ENCODE assay signal across 7 cellular contexts in the genomic region with DNA sequence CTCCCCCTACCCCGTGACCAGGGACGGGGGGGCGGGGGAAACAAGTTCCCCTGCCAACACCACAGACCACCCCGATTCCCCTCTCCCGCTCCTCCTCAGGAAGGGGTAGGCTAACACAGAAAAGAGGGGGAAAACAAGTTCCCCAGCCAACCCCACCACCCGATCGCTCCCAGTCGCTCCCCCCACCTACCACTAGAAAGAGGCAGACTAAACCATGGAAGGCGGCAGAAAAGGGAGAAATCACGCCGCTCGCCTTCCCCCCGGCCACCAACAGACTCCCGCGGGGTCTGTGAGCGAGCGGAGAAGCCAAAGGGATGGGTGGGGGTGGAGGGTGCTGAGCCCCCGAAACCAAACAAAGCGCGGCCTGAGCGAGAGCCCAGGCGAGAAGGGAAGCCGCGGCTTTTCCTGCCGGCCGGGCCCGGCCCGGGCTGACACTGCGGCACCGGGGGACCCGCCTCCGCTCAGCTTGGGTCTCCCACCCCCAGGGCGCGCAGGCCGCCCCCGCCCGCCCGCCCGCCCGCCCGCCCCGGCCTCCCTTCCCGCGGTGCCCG. TPM values are rescaled to one million over a fixed set of nuclear protein-coding genes. Genes with fewer than 3 reads are reported as not detected.
DNase-seq lines count a peak whose midpoint lies in the region; ATAC-seq, FAIRE-seq and TF ChIP-seq lines count a peak whose summit lies in the region.

No MANE protein-coding gene starts in this region.

- ATAC-seq in HG02642 (IDR thresholded peaks at IDR 0.05; ENCODE audit: poor library complexity, unreplicated experiment) (peak; percentile 13), HepG2 (peak; percentile 23), GM18909 (IDR thresholded peaks at IDR 0.05; ENCODE audit: poor library complexity, unreplicated experiment) (no peak)
- ATAC-seq in stimulated activated naive B cell treated with anti-CD40 and anti-IgM and Interleukin-4, amounts not matched to agents 10 μg/mL and 1 μg/mL and 100 μg/mL, for 72 hours (replicated peaks), result peak in 1 of 2 donors; percentile 4

- H3K27me3 Mint-ChIP-seq in stimulated activated naive B cell treated with anti-CD40 and anti-IgM and Interleukin-4, amounts not matched to agents 10 μg/mL and 1 μg/mL and 100 μg/mL, for 72 hours, result no peaks in the 10 kb centered on the region

- TF ChIP-seq POLR2A in HepG2 (IDR thresholded peaks at IDR 0.05; ENCODE audit: insufficient read depth in 1 of 2, low read depth in 2 of 2, low read length in 2 of 2), result peak in 1 of 2 experiments; percentile 17; a peak in 2 of 4 replicates

- DNase-seq in GM12865 (ENCODE audit: low read depth) (no peak), T-helper 2 cell (peak in 3 of 5 experiments; percentile 5 to 32 (median 16)), choroid plexus epithelial cell (ENCODE audit: low read depth) (peak; percentile 24), HepG2 (ENCODE audit: low spot score) (peak; percentile 19)
- DNase-seq in stimulated activated naive B cell treated with anti-CD40 and anti-IgM and Interleukin-4, amounts not matched to agents 10 μg/mL and 1 μg/mL and 100 μg/mL, for 72 hours, result no peak

- H3K36me3 ChIP-seq in HepG2 (replicated peaks in 1 of 2; ENCODE audit: control insufficient read depth in 1 of 2, insufficient read depth in 2 of 2, low read length in 2 of 2), result no peaks in the 10 kb centered on the region

- peak overlapping the region; percentile 76 for H3K4me2 ChIP-seq in HepG2 (ENCODE audit: low read depth, low read length)

- H3K36me3 Mint-ChIP-seq in stimulated activated naive B cell treated with anti-CD40 and anti-IgM and Interleukin-4, amounts not matched to agents 10 μg/mL and 1 μg/mL and 100 μg/mL, for 72 hours, result peaks cover 4 to 11% of the 10 kb centered on the region in 2 donors

- TF ChIP-seq RAD21 in HepG2 (CRISPR knock-in tag; IDR thresholded peaks at IDR 0.05), result no peak

- H3K79me2 ChIP-seq in HepG2 (ENCODE audit: insufficient read depth, low read length), result peaks cover 50% of the 10 kb centered on the region

- WGBS in HepG2 (ENCODE audit: low lambda C conversion rate), result under 1% methylated on average over 17 of the region's 45 CpGs

- in situ Hi-C loops in HepG2 (cut with HindIII; ENCODE audit: extremely low pct_ligation_motif_present, low pct_unique_long_range_greater_than_20kb), result no loop called here

- H3K4me3 Mint-ChIP-seq in stimulated activated naive B cell treated with anti-CD40 and anti-IgM and Interleukin-4, amounts not matched to agents 10 μg/mL and 1 μg/mL and 100 μg/mL, for 72 hours, result peak overlapping the region; percentile 89 to 99

- FAIRE-seq in HepG2 (lab: Jason Lieb, UNC), result no peak

- intact Hi-C loops in HepG2 (cut with micrococcal nuclease; ENCODE audit: unreplicated experiment), result loop anchor here (5.0 to 10.0 kb wide), 3 partner anchors 120 to 320 kb away; a partner anchor contains a TSS

- POLR2A ChIA-PET in HepG2 (lab: Yijun Ruan, JAX), result interaction anchor here (0.6 kb wide), 2 partner anchors 46 to 50 kb away, joined by 3 to 4 read pairs; no protein-coding TSS in a partner anchor

- peak overlapping the region; percentile 96 for H3K9ac ChIP-seq in HepG2 (ENCODE audit: insufficient read depth, low read depth, low read length)

- peak overlapping the region; percentile 98 for H3K27ac ChIP-seq in HepG2 (ENCODE audit: extremely low read length, insufficient read depth, low read length)

- peak overlapping the region; percentile 97 for H3K27ac Mint-ChIP-seq in stimulated activated naive B cell treated with anti-CD40 and anti-IgM and Interleukin-4, amounts not matched to agents 10 μg/mL and 1 μg/mL and 100 μg/mL, for 72 hours

- no TSS peak for BruUV-seq in HepG2 (replicated peaks; lab: Mats Ljungman, UMichigan)

- peaks cover 33% of the 10 kb centered on the region for H4K20me1 ChIP-seq in HepG2 (ENCODE audit: insufficient read depth, low read length)

- H3K4me1 Mint-ChIP-seq in stimulated activated naive B cell treated with anti-CD40 and anti-IgM and Interleukin-4, amounts not matched to agents 10 μg/mL and 1 μg/mL and 100 μg/mL, for 72 hours, result peaks cover 20 to 30% of the 10 kb centered on the region in 2 donors

- CTCF ChIA-PET in HepG2 (lab: Yijun Ruan, JAX; ENCODE audit: low intra/inter-chr PET ratio, low total read pairs), result no interaction called here

- H3K9me3 Mint-ChIP-seq in stimulated activated naive B cell treated with anti-CD40 and anti-IgM and Interleukin-4, amounts not matched to agents 10 μg/mL and 1 μg/mL and 100 μg/mL, for 72 hours, result no peaks in the 10 kb centered on the region

- H3K4me3 ChIP-seq in GM12865 (ENCODE audit: low read depth, low read length) (peak overlapping the region; percentile 99), choroid plexus epithelial cell (ENCODE audit: low read depth, low read length) (peak overlapping the region; percentile 86), HepG2 (replicated peaks in 1 of 3; ENCODE audit: insufficient read depth in 1 of 3, low read depth in 2 of 3, low read length in 3 of 3) (peak overlapping the region; percentile 98 to 100 (median 99))

- H2AFZ ChIP-seq in HepG2 (ENCODE audit: low read length), result no peak overlapping the region

- no peaks in the 10 kb centered on the region for H3K9me3 ChIP-seq in HepG2 (ENCODE audit: low read length)

- TF ChIP-seq CTCF in GM12865 (IDR thresholded peaks at IDR 0.05; ENCODE audit: insufficient read depth, low read depth, low read length, missing control alignments) (no peak), choroid plexus epithelial cell (conservative IDR thresholded peaks at IDR 0.05; ENCODE audit: low read depth, low read length) (no peak), HepG2 (CRISPR knock-in tag; IDR thresholded peaks at IDR 0.05) (no peak)

- TF ChIP-seq EP300 in HepG2 (IDR thresholded peaks at IDR 0.05; ENCODE audit: low read depth in 2 of 2, low read length in 2 of 2) (no peak), HepG2 (CRISPR knock-in tag; IDR thresholded peaks at IDR 0.05; ENCODE audit: borderline replicate concordance) (no peak)

- H3K27me3 ChIP-seq in HepG2 (ENCODE audit: control insufficient read depth in 1 of 2, insufficient read depth in 2 of 2, low read length in 2 of 2), result peaks cover 0 to 1% of the 10 kb centered on the region in 2 experiments; a peak in 2 of 5 replicates

- peaks cover 29% of the 10 kb centered on the region for H3K4me1 ChIP-seq in HepG2 (ENCODE audit: insufficient read depth, low read length)

TF ChIP-seq in HepG2, 621 proteins besides CTCF, POLR2A, EP300 and RAD21 (continues in another document):
- TF ChIP-seq, protein P1, sequence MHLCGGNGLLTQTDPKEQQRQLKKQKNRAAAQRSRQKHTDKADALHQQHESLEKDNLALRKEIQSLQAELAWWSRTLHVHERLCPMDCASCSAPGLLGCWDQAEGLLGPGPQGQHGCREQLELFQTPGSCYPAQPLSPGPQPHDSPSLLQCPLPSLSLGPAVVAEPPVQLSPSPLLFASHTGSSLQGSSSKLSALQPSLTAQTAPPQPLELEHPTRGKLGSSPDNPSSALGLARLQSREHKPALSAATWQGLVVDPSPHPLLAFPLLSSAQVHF (CRISPR knock-in tag; IDR thresholded peaks at IDR 0.05), result no peak
- TF ChIP-seq ARNTL (CRISPR knock-in tag; IDR thresholded peaks at IDR 0.05), result no peak
- TF ChIP-seq ZNF329 (CRISPR knock-in tag; IDR thresholded peaks at IDR 0.05; ENCODE audit: low read depth), result no peak
- TF ChIP-seq, protein P2, sequence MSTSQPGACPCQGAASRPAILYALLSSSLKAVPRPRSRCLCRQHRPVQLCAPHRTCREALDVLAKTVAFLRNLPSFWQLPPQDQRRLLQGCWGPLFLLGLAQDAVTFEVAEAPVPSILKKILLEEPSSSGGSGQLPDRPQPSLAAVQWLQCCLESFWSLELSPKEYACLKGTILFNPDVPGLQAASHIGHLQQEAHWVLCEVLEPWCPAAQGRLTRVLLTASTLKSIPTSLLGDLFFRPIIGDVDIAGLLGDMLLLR (CRISPR knock-in tag; IDR thresholded peaks at IDR 0.05), result no peak
- 0 out of 2 replicates have a peak, but pooled peaks have one; percentile 14 for TF ChIP-seq BCL6 (CRISPR knock-in tag; IDR thresholded peaks at IDR 0.05)
- no peak for TF ChIP-seq WIZ (CRISPR knock-in tag; IDR thresholded peaks at IDR 0.05)
- TF ChIP-seq KDM3A (CRISPR knock-in tag; IDR thresholded peaks at IDR 0.05; ENCODE audit: low read depth), result no peak
- TF ChIP-seq, protein P3, sequence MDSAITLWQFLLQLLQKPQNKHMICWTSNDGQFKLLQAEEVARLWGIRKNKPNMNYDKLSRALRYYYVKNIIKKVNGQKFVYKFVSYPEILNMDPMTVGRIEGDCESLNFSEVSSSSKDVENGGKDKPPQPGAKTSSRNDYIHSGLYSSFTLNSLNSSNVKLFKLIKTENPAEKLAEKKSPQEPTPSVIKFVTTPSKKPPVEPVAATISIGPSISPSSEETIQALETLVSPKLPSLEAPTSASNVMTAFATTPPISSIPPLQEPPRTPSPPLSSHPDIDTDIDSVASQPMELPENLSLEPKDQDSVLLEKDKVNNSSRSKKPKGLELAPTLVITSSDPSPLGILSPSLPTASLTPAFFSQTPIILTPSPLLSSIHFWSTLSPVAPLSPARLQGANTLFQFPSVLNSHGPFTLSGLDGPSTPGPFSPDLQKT (CRISPR knock-in tag; IDR thresholded peaks at IDR 0.05; ENCODE audit: borderline replicate concordance), result no peak
- TF ChIP-seq REL (CRISPR knock-in tag; conservative IDR thresholded peaks at IDR 0.05), result no peak

RNA-seq across cellular contexts. Expression of a gene that starts 1.3 kb away (rescaled TPM):
- total RNA-seq in HepG2 (2016; rRNA removed; fragmentation: Illumina TruSeq; extraction: Trizol), result 27.9 and 41.0 TPM in 2 replicates
- 11.5 and 14.6 TPM in 2 replicates for total RNA-seq in HepG2 (2016; cell fraction: cytosol; rRNA removed; fragmentation: Illumina TruSeq; extraction: Trizol; ENCODE audit: low read depth)
- 26.7 and 46.3 TPM in 2 replicates for total RNA-seq in HepG2 (2016; cell fraction: insoluble cytoplasmic fraction; rRNA removed; fragmentation: Illumina TruSeq; extraction: Trizol)
- 18.4 and 18.5 TPM in 2 replicates for total RNA-seq in HepG2 (2016; cell fraction: membrane; rRNA removed; fragmentation: Illumina TruSeq; extraction: Trizol)
- 42.0 and 47.7 TPM in 2 replicates for total RNA-seq in HepG2 (2016; cell fraction: nucleus; rRNA removed; fragmentation: Illumina TruSeq; extraction: Trizol)
- 47.6 and 52.7 TPM in 2 replicates for polyA plus RNA-seq in HepG2 (2011; rRNA removed)
- polyA plus RNA-seq in HepG2 (2011; cell fraction: cytosol; rRNA removed), result 17.2 and 22.5 TPM in 2 replicates
- 62.5 and 68.1 TPM in 2 replicates for polyA plus RNA-seq in HepG2 (2011; cell fraction: nucleus; rRNA removed)
- polyA plus RNA-seq in HepG2 (2012), result 36.4 and 47.4 TPM in 2 replicates
- 1.2 and 1.3 TPM in 2 replicates for polyA plus RNA-seq in HepG2 (2016; cell fraction: cytosol; fragmentation: Illumina TruSeq; extraction: Trizol; ENCODE audit: low read depth)
- 37.9 and 39.3 TPM in 2 replicates for polyA plus RNA-seq in HepG2 (2016; cell fraction: insoluble cytoplasmic fraction; fragmentation: Illumina TruSeq; extraction: Trizol; ENCODE audit: low read depth)
- 5.1 and 5.5 TPM in 2 replicates for polyA plus RNA-seq in HepG2 (2016; cell fraction: membrane; fragmentation: Illumina TruSeq; extraction: Trizol; ENCODE audit: low read depth)
- polyA plus RNA-seq in HepG2 (2016; cell fraction: nucleus; fragmentation: Illumina TruSeq; extraction: Trizol; ENCODE audit: insufficient read depth, low read depth), result 65.5 and 73.4 TPM in 2 replicates
- 33.4 and 36.4 TPM in 2 replicates for polyA minus RNA-seq in HepG2 (2011; rRNA and poly(A)+ RNA removed; ENCODE audit: low replicate concordance)
- polyA minus RNA-seq in HepG2 (2011; cell fraction: cytosol; rRNA and poly(A)+ RNA removed), result 34.6 and 36.1 TPM in 2 replicates
- polyA minus RNA-seq in HepG2 (2011; cell fraction: nucleus; rRNA and poly(A)+ RNA removed), result 84.1 and 86.4 TPM in 2 replicates

Comparison
In these comparisons a context has a peak if more than half of its experiments do, and no peak if none do; other contexts are left out.
1. DNase-seq: peak in T-helper 2 cell (3 of 5), choroid plexus epithelial cell (single experiment) and HepG2 (single experiment); none in GM12865 (single experiment) and stimulated activated naive B cell treated with anti-CD40 and anti-IgM and Interleukin-4, amounts not matched to agents 10 μg/mL and 1 μg/mL and 100 μg/mL, for 72 hours (single experiment).
2. Peak in every context shown above with its lines, with median percentiles within 50 percentile points of each other: H3K4me3 ChIP-seq.